In genomic region chr12:62865860-62866407, GRCh38 we compare ENCODE assay signal across 13 cellular contexts.
A peak's percentile ranks its signal among the peaks of the same experiment; 100 is the strongest.
DNase-seq lines count a peak whose midpoint lies in the region; ATAC-seq, FAIRE-seq and TF ChIP-seq lines count a peak whose summit lies in the region.
"Had no signal": no experiment of that assay in that cellular context is flagged by ENCODE, and none has a peak within 500 bp of the region (broad histone marks: within the 10 kb centered on the region; RNA-seq: fewer than 3 reads in every experiment).

No MANE protein-coding gene starts in this region.

- peaks cover 87% of the 10 kb centered on the region for H3K4me1 Mint-ChIP-seq in chondrocyte (ENCODE audit: low read depth)

- H3K4me1 ChIP-seq in A549 (peaks cover 75% of the 10 kb centered on the region), IMR-90 (ENCODE audit: control insufficient read depth, insufficient read depth, low read length) (peaks cover 20% of the 10 kb centered on the region)

- peak overlapping the region; percentile 29; the same call in 1 of the 2 replicates for H3K18ac ChIP-seq in IMR-90 (ENCODE audit: low read depth, low read length)

- dilution Hi-C loops in IMR-90 (cut with HindIII; ENCODE audit: low sequenced_read_pairs, unreplicated experiment) = no loop called here

- H3K27me3 ChIP-seq in IMR-90 (ENCODE audit: control insufficient read depth, insufficient read depth, low read length) = no peaks in the 10 kb centered on the region
- H3K27me3 ChIP-seq: upper lobe of right lung had no signal

- peak overlapping the region; percentile 72 to 84 for H3K27ac ChIP-seq in A549
- H3K27ac ChIP-seq in IMR-90 (ENCODE audit: insufficient read depth, low read length) = no peak overlapping the region
- H3K27ac ChIP-seq: upper lobe of right lung had no signal

- DNase-seq in A549 (ENCODE audit: low read depth in 1 of 2, low spot score in 1 of 2) = peak; percentile 13 to 22
- DNase-seq in IMR-90 = peak; percentile 57
- DNase-seq in chondrocyte (ENCODE audit: low spot score) = no peak
- DNase-seq in left kidney (ENCODE audit: low read depth, low spot score) = peak; percentile 52
- no peak for DNase-seq in NCI-H345 treated with DMSO at 0.1 percent for 48 hours (lab: John Stamatoyannopoulos, UW; ENCODE audit: unreplicated experiment)
- DNase-seq in dedifferentiated amniotic fluid mesenchymal stem cell (ENCODE audit: extremely low spot score) = no peak
- DNase-seq in activated CD8-positive, alpha-beta memory T cell treated with anti-CD3 and anti-CD28 coated beads for 24 hours = no peak
- DNase-seq: activated CD4-positive, CD25-positive, alpha-beta regulatory T cell; AML-193; DND-41; NCI-H524; upper lobe of right lung had no signal

- H3K4me3 ChIP-seq in A549 = no peak overlapping the region
- H3K4me3 ChIP-seq in IMR-90 (ENCODE audit: insufficient read depth, low read depth, low read length) = no peak overlapping the region
- H3K4me3 ChIP-seq: upper lobe of right lung had no signal

- peaks cover 8% of the 10 kb centered on the region for H3K36me3 Mint-ChIP-seq in chondrocyte (ENCODE audit: low read depth)

- peak overlapping the region; percentile 74 for H3K14ac ChIP-seq in IMR-90 (replicated peaks; ENCODE audit: low read depth, low read length)

- ATAC-seq in A549 = peak in 1 of 2 experiments; percentile 5; a peak in 3 of 6 replicates
- ATAC-seq in IMR-90 (ENCODE audit: low read depth) = peak; percentile 18
- ATAC-seq in GM18505 (IDR thresholded peaks at IDR 0.05; ENCODE audit: unreplicated experiment) = no peak

- H3K9me3 Mint-ChIP-seq in chondrocyte (ENCODE audit: low read depth) = peaks cover 6% of the 10 kb centered on the region

- FAIRE-seq in A549 (lab: Jason Lieb, UNC) = no peak

- intact Hi-C loops in IMR-90 (cut with micrococcal nuclease) = no loop called here

- no peaks in the 10 kb centered on the region for H4K20me1 ChIP-seq in IMR-90 (ENCODE audit: insufficient read depth, low read length)

- H3K9me3 ChIP-seq in A549 (no peaks in the 10 kb centered on the region), IMR-90 (ENCODE audit: control insufficient read depth, insufficient read depth, low read length) (no peaks in the 10 kb centered on the region)
- H3K9me3 ChIP-seq: upper lobe of right lung had no signal

- TF ChIP-seq POLR2A in A549 (IDR thresholded peaks at IDR 0.05; ENCODE audit: low read length) (no peak), IMR-90 (IDR thresholded peaks at IDR 0.05; ENCODE audit: low read depth, low read length) (no peak), GM18505 (IDR thresholded peaks at IDR 0.05; ENCODE audit: borderline replicate concordance, extremely low read depth, insufficient read depth, insufficient read length) (no peak)

- in situ Hi-C loops in IMR-90 (cut with MboI; ENCODE audit: low sequenced_read_pairs) = no loop called here

- BruUV-seq in IMR-90 (replicated peaks; lab: Mats Ljungman, UMichigan) = no TSS peak

- H4K91ac ChIP-seq in IMR-90 (ENCODE audit: insufficient read depth, low read depth, low read length) = peak overlapping the region; percentile 85

- no peak overlapping the region for H3K9ac ChIP-seq in IMR-90 (ENCODE audit: low read depth, low read length)

- H4K5ac ChIP-seq in IMR-90 (ENCODE audit: low read depth, low read length) = no peak overlapping the region

- peak overlapping the region; percentile 64 for H2BK5ac ChIP-seq in IMR-90 (ENCODE audit: low read depth, low read length, poor library complexity, severe bottlenecking)

- no peaks in the 10 kb centered on the region for H3K27me3 Mint-ChIP-seq in chondrocyte (ENCODE audit: low read depth)

- CTCF ChIA-PET in A549 (lab: Yijun Ruan, JAX) (interaction anchor here (1.1 to 3.0 kb wide), 6 partner anchors 18 to 71 kb away, joined by 3 to 14 read pairs (median 6); no protein-coding TSS in a partner anchor), IMR-90 (lab: Yijun Ruan, JAX) (interaction anchor here (0.8 to 2.2 kb wide), 3 partner anchors 17 to 203 kb away, joined by 3 to 9 read pairs (median 3); no protein-coding TSS in a partner anchor)

- TF ChIP-seq CTCF in A549 (IDR thresholded peaks at IDR 0.05) (no peak), IMR-90 (conservative IDR thresholded peaks at IDR 0.05; ENCODE audit: low read depth, low read length) (no peak), chondrocyte (IDR thresholded peaks at IDR 0.05) (no peak)

- H2AK9ac ChIP-seq in IMR-90 (replicated peaks; ENCODE audit: low read depth, low read length, poor library complexity) = peak overlapping the region; percentile 5

- POLR2A ChIA-PET in A549 (lab: Yijun Ruan, JAX) (interaction anchor here (1.8 to 2.5 kb wide), 2 partner anchors 17 to 69 kb away, joined by 5 to 18 read pairs; partner anchors contain the start of gene PPM1H), IMR-90 (lab: Charles Lee; ENCODE audit: unreplicated experiment) (interaction anchor here (1.2 kb wide), 1 partner anchor 12 kb away, joined by 3 read pairs; no protein-coding TSS in a partner anchor)

- H3K4ac ChIP-seq in IMR-90 (ENCODE audit: low read depth, low read length) = peak overlapping the region; percentile 90

- peak overlapping the region; percentile 7 to 83; a peak in 3 of 4 replicates for H4K8ac ChIP-seq in IMR-90 (ENCODE audit: low read depth in 2 of 2, low read length in 2 of 2)

- 41% methylated on average over 4 of the region's 4 CpGs for WGBS in A549 (ENCODE audit: missing lambda C conversion rate)
- WGBS in IMR-90 (ENCODE audit: extremely low coverage in 2 of 2, insufficient read length in 1 of 2), 2 experiments = 0% methylated on average over 1 of the region's 4 CpGs; no CpG with 5 or more reads in 1 of the 2 experiments

- peak overlapping the region; percentile 84 for H2AFZ ChIP-seq in IMR-90 (replicated peaks; ENCODE audit: low read length, poor library complexity)

- H3K79me1 ChIP-seq in IMR-90 (ENCODE audit: low read depth in 1 of 2, low read length in 2 of 2) = 0 out of 4 replicates have a peak, but pooled peaks cover 0 to 2% of the 10 kb centered on the region in 2 experiments

- peak overlapping the region; percentile 65; the same call in 2 of the 3 replicates for H2BK15ac ChIP-seq in IMR-90 (ENCODE audit: low read depth, low read length)

- H3K27ac Mint-ChIP-seq in chondrocyte (ENCODE audit: unreplicated experiment) = peak overlapping the region; percentile 83

- H3K9me1 ChIP-seq in IMR-90 (ENCODE audit: insufficient read depth, low read length) = peaks cover 15% of the 10 kb centered on the region

- TF ChIP-seq RAD21 in A549 (conservative IDR thresholded peaks at IDR 0.05 in 1 of 2, IDR thresholded peaks at IDR 0.05 in 1 of 2) (no peak), IMR-90 (IDR thresholded peaks at IDR 0.05; ENCODE audit: low read length) (no peak)

- H3K56ac ChIP-seq in IMR-90 (ENCODE audit: extremely low read depth, insufficient read depth, low read length) = peak overlapping the region; percentile 62

- no peak for TF ChIP-seq EP300 in A549 (IDR thresholded peaks at IDR 0.05)

- H3K4me3 Mint-ChIP-seq in chondrocyte (ENCODE audit: unreplicated experiment) = no peak overlapping the region

- H2AK5ac ChIP-seq in IMR-90 (ENCODE audit: low read depth, low read length) = peak overlapping the region; percentile 31

- peak overlapping the region; percentile 71 for H3K4me2 ChIP-seq in A549
- peak overlapping the region; percentile 31; the same call in 1 of the 2 replicates for H3K4me2 ChIP-seq in IMR-90 (ENCODE audit: low read depth, low read length)

- peak overlapping the region; percentile 83 for H3K23ac ChIP-seq in IMR-90 (ENCODE audit: low read depth, low read length)

- peak overlapping the region; percentile 94 for H2BK20ac ChIP-seq in IMR-90 (ENCODE audit: low read depth, low read length)

- H2BK120ac ChIP-seq in IMR-90 (ENCODE audit: low read depth, low read length) = peak overlapping the region; percentile 96

- H3K36me3 ChIP-seq in IMR-90 (ENCODE audit: control insufficient read depth, insufficient read depth, low read length) = no peaks in the 10 kb centered on the region
- H3K36me3 ChIP-seq: upper lobe of right lung had no signal

TF ChIP-seq in A549, 52 proteins besides CTCF, POLR2A, EP300 and RAD21 (continues in another document):
- TF ChIP-seq TP53 (CRISPR knock-in tag; IDR thresholded peaks at IDR 0.05) = no peak
- TF ChIP-seq, protein P1, sequence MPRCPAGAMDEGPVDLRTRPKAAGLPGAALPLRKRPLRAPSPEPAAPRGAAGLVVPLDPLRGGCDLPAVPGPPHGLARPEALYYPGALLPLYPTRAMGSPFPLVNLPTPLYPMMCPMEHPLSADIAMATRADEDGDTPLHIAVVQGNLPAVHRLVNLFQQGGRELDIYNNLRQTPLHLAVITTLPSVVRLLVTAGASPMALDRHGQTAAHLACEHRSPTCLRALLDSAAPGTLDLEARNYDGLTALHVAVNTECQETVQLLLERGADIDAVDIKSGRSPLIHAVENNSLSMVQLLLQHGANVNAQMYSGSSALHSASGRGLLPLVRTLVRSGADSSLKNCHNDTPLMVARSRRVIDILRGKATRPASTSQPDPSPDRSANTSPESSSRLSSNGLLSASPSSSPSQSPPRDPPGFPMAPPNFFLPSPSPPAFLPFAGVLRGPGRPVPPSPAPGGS (IDR thresholded peaks at IDR 0.05) = no peak
- TF ChIP-seq ZFP36 (IDR thresholded peaks at IDR 0.05; ENCODE audit: borderline replicate concordance, partially characterized antibody) = no peak
- no peak for TF ChIP-seq SMC3 (IDR thresholded peaks at IDR 0.05)
- no peak for TF ChIP-seq FOSL2 (IDR thresholded peaks at IDR 0.05)
- 0 out of 2 replicates have a peak, but pooled peaks have one; percentile 1 for TF ChIP-seq FOSL2 (CRISPR knock-in tag; IDR thresholded peaks at IDR 0.05)
- no peak for TF ChIP-seq KDM5A (IDR thresholded peaks at IDR 0.05)
- TF ChIP-seq RFX5 (IDR thresholded peaks at IDR 0.05) = no peak
- no peak for TF ChIP-seq CEBPB (IDR thresholded peaks at IDR 0.05)

TF ChIP-seq in IMR-90, 13 proteins besides CTCF, POLR2A, EP300 and RAD21 (continues in another document):
- no peak for TF ChIP-seq MXI1 (IDR thresholded peaks at IDR 0.05; ENCODE audit: borderline replicate concordance, low read depth, low read length)
- TF ChIP-seq, protein P2, sequence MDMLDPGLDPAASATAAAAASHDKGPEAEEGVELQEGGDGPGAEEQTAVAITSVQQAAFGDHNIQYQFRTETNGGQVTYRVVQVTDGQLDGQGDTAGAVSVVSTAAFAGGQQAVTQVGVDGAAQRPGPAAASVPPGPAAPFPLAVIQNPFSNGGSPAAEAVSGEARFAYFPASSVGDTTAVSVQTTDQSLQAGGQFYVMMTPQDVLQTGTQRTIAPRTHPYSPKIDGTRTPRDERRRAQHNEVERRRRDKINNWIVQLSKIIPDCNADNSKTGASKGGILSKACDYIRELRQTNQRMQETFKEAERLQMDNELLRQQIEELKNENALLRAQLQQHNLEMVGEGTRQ (IDR thresholded peaks at IDR 0.05; ENCODE audit: low read depth, low read length) = no peak
- no peak for TF ChIP-seq CHD1 (IDR thresholded peaks at IDR 0.05; ENCODE audit: low read depth, low read length)

Comparison
In these comparisons a context has a peak if more than half of its experiments do, and no peak if none do; other contexts are left out.
1. DNase-seq: peak in A549 (2 of 2), IMR-90 (single experiment) and left kidney (single experiment); none in chondrocyte (single experiment), NCI-H345 treated with DMSO at 0.1 percent for 48 hours (single experiment), dedifferentiated amniotic fluid mesenchymal stem cell (single experiment) and activated CD8-positive, alpha-beta memory T cell treated with anti-CD3 and anti-CD28 coated beads for 24 hours (single experiment).